Comparison of ENCODE assay signal across 8 cellular contexts in genomic region chr19:1837625-1838105, GRCh38. TPM values are rescaled to one million over a fixed set of nuclear protein-coding genes. Genes with fewer than 3 reads are reported as not detected.
DNase-seq lines count a peak whose midpoint lies in the region; ATAC-seq and TF ChIP-seq lines count a peak whose summit lies in the region.

No MANE protein-coding gene starts in this region.

- TF ChIP-seq CTCF in brain microvascular endothelial cell (IDR thresholded peaks at IDR 0.05; ENCODE audit: low read depth, low read length, missing control alignments) (peak; percentile 97), right lobe of liver (IDR thresholded peaks at IDR 0.05) (peak; percentile 86 to 92 (median 90)), stomach (IDR thresholded peaks at IDR 0.05) (peak in 5 of 7 experiments; percentile 70 to 91 (median 81))

- peak; percentile 37 to 52 (median 46) for ATAC-seq in right lobe of liver
- no peak for ATAC-seq in HG03521 (IDR thresholded peaks at IDR 0.05; ENCODE audit: unreplicated experiment)

- TF ChIP-seq POLR2A in right lobe of liver (IDR thresholded peaks at IDR 0.05) (peak; percentile 37), stomach (IDR thresholded peaks at IDR 0.05) (no peak)

- H3K36me3 ChIP-seq in brain microvascular endothelial cell (replicated peaks): no peaks in the 10 kb centered on the region
- H3K36me3 ChIP-seq in right lobe of liver: no peaks in the 10 kb centered on the region
- H3K36me3 ChIP-seq in stomach: peaks cover 3 to 21% (median 19%) of the 10 kb centered on the region in 4 donors

- H3K9me3 ChIP-seq in right lobe of liver (no peaks in the 10 kb centered on the region), stomach (no peaks in the 10 kb centered on the region)

- no peak for TF ChIP-seq EP300 in stomach (IDR thresholded peaks at IDR 0.05)

- intact Hi-C loops in right lobe of liver (cut with DNase I): no loop called here
- intact Hi-C loops in stomach (cut with DNase I; ENCODE audit: low total_unique reads): no loop called here

- DNase-seq in NK-92 treated with Interleukin-12 subunit alpha and Interleukin-12 subunit beta, amount 100 ng/mL, for 24 hours (lab: John Stamatoyannopoulos, UW): peak; percentile 19
- DNase-seq in NK-92 (lab: John Stamatoyannopoulos, UW; ENCODE audit: unreplicated experiment): no peak
- DNase-seq in T-helper 2 cell: peak in 4 of 5 experiments; percentile 39 to 54 (median 49)
- no peak for DNase-seq in brain microvascular endothelial cell
- peak in 1 of 3 donors; percentile 76 for DNase-seq in right lobe of liver
- peak; percentile 48 for DNase-seq in stomach
- DNase-seq in NCI-H524 (lab: John Stamatoyannopoulos, UW): no peak

- H3K4me3 ChIP-seq in brain microvascular endothelial cell (ENCODE audit: low read depth, low read length) (no peak overlapping the region), right lobe of liver (peak overlapping the region; percentile 9 to 43 (median 38)), stomach (no peak overlapping the region)

- in situ Hi-C loops in brain microvascular endothelial cell (cut with HindIII; ENCODE audit: low pct_ligation_motif_present, low sequenced_read_pairs): no loop called here

- H3K27ac ChIP-seq in brain microvascular endothelial cell: no peak overlapping the region
- H3K27ac ChIP-seq in right lobe of liver: peak overlapping the region; percentile 63 to 81 (median 81)
- H3K27ac ChIP-seq in stomach: no peak overlapping the region

- H3K4me1 ChIP-seq in right lobe of liver (peaks cover 0 to 86% (median 39%) of the 10 kb centered on the region in 4 donors), stomach (peaks cover 16 to 89% (median 78%) of the 10 kb centered on the region in 4 donors)

- H3K27me3 ChIP-seq in brain microvascular endothelial cell (replicated peaks): no peaks in the 10 kb centered on the region
- no peaks in the 10 kb centered on the region for H3K27me3 ChIP-seq in right lobe of liver
- no peaks in the 10 kb centered on the region for H3K27me3 ChIP-seq in stomach

- 21% methylated on average over 8 of the region's 23 CpGs for WGBS in right lobe of liver (ENCODE audit: insufficient coverage, low coverage, low lambda C conversion rate, missing lambda C conversion rate)
- whole genome bisulfite sequencing in stomach, 5 donors: 25 to 29% (median 26%) methylated on average over 19 to 23 of the region's 23 CpGs

RNA-seq across cellular contexts. Expression of gene REXO1, which starts 10.6 kb away (rescaled TPM):
- 10 to 100 TPM in 4 of 6 experiments, 1 to 10 TPM in 2; 8.0 to 17.7 (median 12.6) TPM for total RNA-seq in right lobe of liver
- total RNA-seq in stomach: 100 to 1,000 TPM in 1 of 5 donors, 10 to 100 TPM in 4; 10.1 to 164 (median 25.7) TPM
- 10 to 100 TPM; 10.1 to 15.5 (median 15.2) TPM for polyA plus RNA-seq in stomach

RNA-seq across cellular contexts. Expression of gene ATP8B3, which starts 25.6 kb away (rescaled TPM):
- 1 to 10 TPM in 5 of 6 experiments, under 1 TPM in 1; 0.86 to 5.7 (median 3.1) TPM for total RNA-seq in right lobe of liver
- total RNA-seq in stomach: 1 to 10 TPM in 1 of 5 donors, not detected in 4; 1.3 TPM
- polyA plus RNA-seq in stomach: 1 to 10 TPM in 1 of 3 donors, under 1 TPM in 2; 0.15 to 1.4 (median 0.31) TPM

RNA-seq across cellular contexts. Expression of gene KLF16, which starts 25.7 kb away (rescaled TPM):
- 10 to 100 TPM in 5 of 6 experiments, 1 to 10 TPM in 1; 9.9 to 23.6 (median 10.8) TPM for total RNA-seq in right lobe of liver
- total RNA-seq in stomach: 10 to 100 TPM in 2 of 5 donors, 1 to 10 TPM in 2, not detected in 1; 3.5 to 31.9 (median 15.8) TPM
- polyA plus RNA-seq in stomach: 1 to 10 TPM; 5.0 to 7.6 (median 6.6) TPM

RNA-seq across cellular contexts. Expression of gene ABHD17A, which starts 47.6 kb away (rescaled TPM):
- total RNA-seq in right lobe of liver: 10 to 100 TPM; 20.4 to 49.5 (median 23.5) TPM
- 100 to 1,000 TPM in 1 of 5 donors, 10 to 100 TPM in 4; 25.7 to 177 (median 33.0) TPM for total RNA-seq in stomach
- polyA plus RNA-seq in stomach: 10 to 100 TPM; 73.0 to 76.3 (median 75.5) TPM

Comparison
In these comparisons a context has a peak if more than half of its experiments do, and no peak if none do; other contexts are left out.
1. DNase-seq: peak in NK-92 treated with Interleukin-12 subunit alpha and Interleukin-12 subunit beta, amount 100 ng/mL, for 24 hours (single experiment), T-helper 2 cell (4 of 5) and stomach (single experiment); none in NK-92 (single experiment), brain microvascular endothelial cell (single experiment) and NCI-H524 (0 of 2).
2. H3K27ac ChIP-seq: peak in right lobe of liver (3 of 3); none in brain microvascular endothelial cell (single experiment) and stomach (0 of 5).
3. H3K4me3 ChIP-seq: peak in right lobe of liver (3 of 3); none in brain microvascular endothelial cell (single experiment) and stomach (0 of 4).
4. Peak in every context shown above with its lines, with median percentiles within 50 percentile points of each other: CTCF ChIP-seq.